In the genomic region with DNA sequence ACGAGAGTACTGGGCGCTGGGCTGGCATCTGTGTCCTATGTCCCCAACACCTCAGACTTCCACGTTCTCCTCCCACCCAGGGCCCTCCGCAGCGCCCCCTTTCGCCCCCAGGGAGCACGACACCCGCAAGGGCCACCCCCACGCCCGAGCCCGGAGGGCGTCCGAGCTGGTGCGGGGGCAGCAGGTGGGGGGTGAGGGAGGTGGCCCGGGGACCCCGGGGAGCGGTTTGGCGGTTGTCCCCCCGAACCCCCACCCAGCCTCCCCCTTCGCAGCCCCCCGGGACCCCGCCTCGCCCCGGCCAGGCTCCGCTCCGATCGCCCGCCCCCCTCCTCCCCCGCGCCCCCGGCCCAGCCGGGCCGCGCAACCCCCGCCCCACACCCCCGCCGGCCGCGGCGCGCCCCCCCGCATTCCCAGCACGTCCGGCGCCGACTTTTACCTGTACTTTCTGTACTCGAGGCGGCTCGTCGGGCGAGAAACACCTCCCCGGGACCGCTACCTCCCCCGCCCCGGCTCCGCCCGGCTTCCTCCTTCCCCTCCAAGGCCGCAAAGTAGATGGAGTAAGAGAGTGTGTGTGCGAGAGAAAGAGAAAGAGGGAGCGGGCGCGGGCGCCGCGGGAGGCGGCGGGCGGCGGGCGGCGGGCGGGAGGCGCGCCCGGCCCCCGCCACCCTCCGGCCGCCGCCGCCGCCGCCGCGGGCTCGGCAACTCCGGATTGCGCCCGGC, we compare ENCODE assay signal across 8 cellular contexts. TPM values are rescaled to one million over a fixed set of nuclear protein-coding genes. Genes with fewer than 3 reads are reported as not detected.
DNase-seq lines count a peak whose midpoint lies in the region; ATAC-seq and TF ChIP-seq lines count a peak whose summit lies in the region.

No MANE protein-coding gene starts in this region.

- in situ Hi-C loops in G401 (cut with HindIII; ENCODE audit: low sequenced_read_pairs): no loop called here

- no peak overlapping the region for H3K27ac Mint-ChIP-seq in brain

- peak; percentile 23 to 65 for TF ChIP-seq CTCF in brain (conservative IDR thresholded peaks at IDR 0.05)
- TF ChIP-seq CTCF in kidney epithelial cell (IDR thresholded peaks at IDR 0.05; ENCODE audit: insufficient read depth, low read length, poor library complexity, severe bottlenecking): peak; percentile 81

- peak; percentile 39 for ATAC-seq in HG02642 (IDR thresholded peaks at IDR 0.05; ENCODE audit: poor library complexity, unreplicated experiment)

- H3K4me1 Mint-ChIP-seq in brain: peaks cover 10% of the 10 kb centered on the region

- peaks cover 47% of the 10 kb centered on the region for H3K27me3 Mint-ChIP-seq in brain

- H3K9me3 Mint-ChIP-seq in brain: peaks cover 0 to 8% (median 0%) of the 10 kb centered on the region in 5 experiments

- H3K4me3 Mint-ChIP-seq in brain: peak overlapping the region; percentile 84 to 94 (median 89)

- H3K36me3 Mint-ChIP-seq in brain: no peaks in the 10 kb centered on the region

- no peaks in the 10 kb centered on the region for H3K36me3 ChIP-seq in kidney epithelial cell (ENCODE audit: control insufficient read depth, insufficient read depth, low read length)

- DNase-seq in G401 (ENCODE audit: low spot score): peak; percentile 41
- peak in 4 of 5 experiments; percentile 18 to 63 (median 27) for DNase-seq in T-helper 2 cell
- DNase-seq in kidney epithelial cell (ENCODE audit: low read depth): no peak
- peak; percentile 17 for DNase-seq in stimulated activated CD8-positive, alpha-beta memory T cell treated with anti-CD3 and anti-CD28 coated beads, Interleukin-12 subunit alpha, Interleukin-12 subunit beta, amount 100 ng/mL, for 4 hours (ENCODE audit: low read depth)
- no peak for DNase-seq in cortex of kidney (lab: John Stamatoyannopoulos, UW)
- DNase-seq in mucosa of gallbladder (ENCODE audit: low spot score): no peak

- H3K4me3 ChIP-seq in kidney epithelial cell (ENCODE audit: low read depth, low read length): peak overlapping the region; percentile 70

- H3K27me3 ChIP-seq in kidney epithelial cell (ENCODE audit: control insufficient read depth, insufficient read depth, low read length): no peaks in the 10 kb centered on the region

RNA-seq across cellular contexts. Expression of a gene that starts 0.9 kb away (rescaled TPM):
- 0.10 and 0.37 TPM in 2 replicates for total RNA-seq in G401 (2014; rRNA removed; shearing (Covaris generic))
- polyA plus RNA-seq in brain (ENCODE audit: insufficient read depth, low read depth, low replicate concordance): 6.3 TPM
- total RNA-seq in kidney epithelial cell: 8.4 and 18.9 TPM in 2 replicates
- total RNA-seq in mucosa of gallbladder: 14.1 TPM

Comparison
In these comparisons a context has a peak if more than half of its experiments do, and no peak if none do; other contexts are left out.
1. DNase-seq: peak in G401 (single experiment), T-helper 2 cell (4 of 5) and stimulated activated CD8-positive, alpha-beta memory T cell treated with anti-CD3 and anti-CD28 coated beads, Interleukin-12 subunit alpha, Interleukin-12 subunit beta, amount 100 ng/mL, for 4 hours (single experiment); none in kidney epithelial cell (single experiment), cortex of kidney (single experiment) and mucosa of gallbladder (single experiment).